In the genomic region with DNA sequence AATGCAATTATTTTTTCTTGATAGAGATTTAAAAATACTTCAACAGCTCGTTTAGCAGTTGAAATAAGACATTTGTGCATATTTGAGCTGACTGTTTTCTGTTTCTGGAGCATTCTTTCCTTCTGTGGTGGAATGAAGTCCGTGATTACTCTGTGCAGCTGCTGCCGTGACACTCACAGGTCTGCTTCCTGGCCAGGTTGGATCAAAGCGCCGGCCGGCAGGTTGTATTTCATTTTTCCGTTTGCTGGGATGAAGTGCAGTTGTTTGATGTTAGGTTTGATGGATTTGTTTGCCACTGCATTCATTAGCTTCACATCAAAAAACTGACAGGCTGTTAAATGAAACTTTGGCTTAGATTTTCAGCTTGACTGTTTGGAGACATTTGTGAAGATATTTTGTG, we compare ENCODE assay signal across 27 cellular contexts.
DNase-seq lines count a peak whose midpoint lies in the region; ATAC-seq and TF ChIP-seq lines count a peak whose summit lies in the region.
"Had no signal": no experiment of that assay in that cellular context is flagged by ENCODE, and none has a peak within 500 bp of the region (broad histone marks: within the 10 kb centered on the region; RNA-seq: fewer than 3 reads in every experiment).

No MANE protein-coding gene starts in this region.

- H3K56ac ChIP-seq in mesendoderm (ENCODE audit: low read length) = no peak overlapping the region

- H3K23ac ChIP-seq in mesendoderm (ENCODE audit: low read length) = no peak overlapping the region

- peak; percentile 29 for DNase-seq in activated CD4-positive, alpha-beta T cell treated with anti-CD3 and anti-CD28 coated beads, Interleukin-2, amount 10 ng/mL, durations not matched to agents 24 days and 14 days
- DNase-seq in activated CD4-positive, alpha-beta T cell treated with anti-CD3 and anti-CD28 coated beads, Interleukin-2, amount 10 ng/mL, durations not matched to agents 7 days and 5 days = no peak
- no peak for DNase-seq in mesendoderm
- peak; percentile 23 for DNase-seq in transverse colon
- DNase-seq in SK-N-SH = no peak
- no peak for DNase-seq in NCI-H146 treated with DMSO at 0.1 percent for 48 hours (lab: John Stamatoyannopoulos, UW; ENCODE audit: unreplicated experiment)
- DNase-seq: activated CD4-positive, alpha-beta T cell treated with anti-CD3 and anti-CD28 coated beads for 36 hours; activated T-cell treated with anti-CD3 and anti-CD28 coated beads, Interleukin-2, amount 50 U/mL, for 1 hour; CD4-positive, CD25-positive, alpha-beta regulatory T cell; H7; lower lobe of right lung; NCI-H146; NCI-H2107; NCI-H345; NCI-H82; retina; stimulated activated CD4-positive, alpha-beta T cell treated with anti-CD3 and anti-CD28 coated beads, Interleukin-1b, Interleukin-23, amount 100 ng/mL, for 48 hours; SW 1271; T-helper 9 cell had no signal

- no peak overlapping the region for H2BK5ac ChIP-seq in mesendoderm (ENCODE audit: low read length)

- H4K20me1 ChIP-seq in SK-N-SH (ENCODE audit: insufficient read depth) = no peaks in the 10 kb centered on the region

- H3K27ac ChIP-seq in mesendoderm (ENCODE audit: low read depth, low read length) = no peak overlapping the region
- no peak overlapping the region for H3K27ac ChIP-seq in transverse colon
- no peak overlapping the region for H3K27ac ChIP-seq in SK-N-SH (ENCODE audit: low read depth in 2 of 2, low read length in 1 of 2)
- H3K27ac ChIP-seq: A549, ascending aorta, lower lobe of right lung, thoracic aorta had no signal

- in situ Hi-C loops in transverse colon (cut with MboI; ENCODE audit: low pct_ligation_motif_present in 1 of 4, low pct_unique_long_range_greater_than_20kb in 1 of 4, low sequenced_read_pairs in 3 of 4) = no loop called here

- H3K4ac ChIP-seq in mesendoderm (ENCODE audit: low read depth, low read length) = no peak overlapping the region

- no peak overlapping the region for H4K5ac ChIP-seq in mesendoderm (ENCODE audit: low read length)

- no peak overlapping the region for H2AK5ac ChIP-seq in mesendoderm (ENCODE audit: low read length)

- POLR2A ChIA-PET in activated CD4-positive, alpha-beta T cell treated with anti-CD3 and anti-CD28 coated beads, Interleukin-2, amount 10 ng/mL, durations not matched to agents 7 days and 5 days (lab: Charles Lee) = no interaction called here
- POLR2A ChIA-PET in SK-N-SH (lab: Yijun Ruan, JAX) = no interaction called here

- TF ChIP-seq EP300 in transverse colon (IDR thresholded peaks at IDR 0.05; ENCODE audit: low read depth) = no peak
- TF ChIP-seq EP300 in SK-N-SH (IDR thresholded peaks at IDR 0.05; ENCODE audit: borderline replicate concordance in 1 of 2, low read depth in 1 of 2, low read length in 1 of 2) = no peak

- H3K36me3 ChIP-seq in mesendoderm (ENCODE audit: control insufficient read depth, insufficient read depth, low read length) = no peaks in the 10 kb centered on the region
- peaks cover 0 to 8% (median 3%) of the 10 kb centered on the region in 4 donors for H3K36me3 ChIP-seq in transverse colon
- H3K36me3 ChIP-seq in SK-N-SH (replicated peaks in 1 of 2; ENCODE audit: control insufficient read depth in 1 of 2, insufficient read depth in 2 of 2, low read length in 1 of 2) = peaks cover 12 to 17% of the 10 kb centered on the region in 2 experiments
- H3K36me3 ChIP-seq: thoracic aorta had no signal

- peaks cover 45% of the 10 kb centered on the region for H3K36me3 Mint-ChIP-seq in activated CD4-positive, alpha-beta T cell treated with anti-CD3 and anti-CD28 coated beads, Interleukin-2, amount 10 ng/mL, durations not matched to agents 24 days and 14 days (ENCODE audit: low read depth)
- peaks cover 42% of the 10 kb centered on the region for H3K36me3 Mint-ChIP-seq in activated CD4-positive, alpha-beta T cell treated with anti-CD3 and anti-CD28 coated beads, Interleukin-2, amount 10 ng/mL, durations not matched to agents 7 days and 5 days (ENCODE audit: low read depth)
- peaks cover 21% of the 10 kb centered on the region for H3K36me3 Mint-ChIP-seq in brain

- H3K79me1 ChIP-seq in mesendoderm (ENCODE audit: low read length) = no peaks in the 10 kb centered on the region

- no peak overlapping the region for H3K27ac Mint-ChIP-seq in activated CD4-positive, alpha-beta T cell treated with anti-CD3 and anti-CD28 coated beads, Interleukin-2, amount 10 ng/mL, durations not matched to agents 24 days and 14 days
- no peak overlapping the region for H3K27ac Mint-ChIP-seq in activated CD4-positive, alpha-beta T cell treated with anti-CD3 and anti-CD28 coated beads, Interleukin-2, amount 10 ng/mL, durations not matched to agents 7 days and 5 days
- H3K27ac Mint-ChIP-seq in brain = peak overlapping the region in 3 of 5 experiments; percentile 60 to 84 (median 77)
- H3K27ac Mint-ChIP-seq: activated CD4-positive, alpha-beta T cell treated with anti-CD3 and anti-CD28 coated beads for 36 hours; natural killer cell treated with Interleukin-12 subunit alpha and Interleukin-12 subunit beta and Interleukin-15 and Interleukin-18, amount 100 ng/mL, for 72 hours; stimulated activated naive CD8-positive, alpha-beta T cell treated with anti-CD3 and anti-CD28 coated beads, Interleukin-15, Interleukin-2, amounts not matched to agents 100 ng/mL and 50 ng/mL, for 24 hours had no signal

- H3K9me3 Mint-ChIP-seq in activated CD4-positive, alpha-beta T cell treated with anti-CD3 and anti-CD28 coated beads, Interleukin-2, amount 10 ng/mL, durations not matched to agents 24 days and 14 days = no peaks in the 10 kb centered on the region
- H3K9me3 Mint-ChIP-seq in activated CD4-positive, alpha-beta T cell treated with anti-CD3 and anti-CD28 coated beads, Interleukin-2, amount 10 ng/mL, durations not matched to agents 7 days and 5 days = no peaks in the 10 kb centered on the region
- H3K9me3 Mint-ChIP-seq in brain = no peaks in the 10 kb centered on the region
- H3K9me3 Mint-ChIP-seq: CD4-positive, CD25-positive, alpha-beta regulatory T cell; IgD-negative memory B cell; natural killer cell treated with Interleukin-12 subunit alpha and Interleukin-12 subunit beta and Interleukin-15 and Interleukin-18, amount 100 ng/mL, for 72 hours; stimulated activated naive CD8-positive, alpha-beta T cell treated with anti-CD3 and anti-CD28 coated beads, Interleukin-15, Interleukin-2, amounts not matched to agents 100 ng/mL and 50 ng/mL, for 24 hours had no signal

- no peaks in the 10 kb centered on the region for H3F3A ChIP-seq in SK-N-SH (replicated peaks; ENCODE audit: insufficient read depth)

- TF ChIP-seq CTCF in brain (conservative IDR thresholded peaks at IDR 0.05) = no peak
- no peak for TF ChIP-seq CTCF in transverse colon (IDR thresholded peaks at IDR 0.05)
- TF ChIP-seq CTCF in SK-N-SH (IDR thresholded peaks at IDR 0.05) = no peak

- H3K4me1 Mint-ChIP-seq in activated CD4-positive, alpha-beta T cell treated with anti-CD3 and anti-CD28 coated beads, Interleukin-2, amount 10 ng/mL, durations not matched to agents 24 days and 14 days = peaks cover 48% of the 10 kb centered on the region
- peaks cover 52% of the 10 kb centered on the region for H3K4me1 Mint-ChIP-seq in activated CD4-positive, alpha-beta T cell treated with anti-CD3 and anti-CD28 coated beads, Interleukin-2, amount 10 ng/mL, durations not matched to agents 7 days and 5 days
- H3K4me1 Mint-ChIP-seq in brain = peaks cover 29% of the 10 kb centered on the region

- no peaks in the 10 kb centered on the region for H3K4me1 ChIP-seq in mesendoderm (ENCODE audit: control insufficient read depth, low read depth, low read length)
- H3K4me1 ChIP-seq in transverse colon = peaks cover 0 to 12% (median 1%) of the 10 kb centered on the region in 4 donors
- peaks cover 0 to 6% of the 10 kb centered on the region in 2 experiments; a peak in 1 of 4 replicates for H3K4me1 ChIP-seq in SK-N-SH (ENCODE audit: control insufficient read depth in 1 of 2, insufficient read depth in 2 of 2, low read depth in 1 of 2, low read length in 1 of 2)
- H3K4me1 ChIP-seq: lower lobe of right lung had no signal

- TF ChIP-seq POLR2A in transverse colon (IDR thresholded peaks at IDR 0.05) = no peak

- H3K4me3 ChIP-seq in mesendoderm (ENCODE audit: low read length) (no peak overlapping the region), transverse colon (no peak overlapping the region), SK-N-SH (ENCODE audit: low read depth in 2 of 2, low read length in 1 of 2) (no peak overlapping the region; a peak in 1 of 4 replicates)
- H3K4me3 ChIP-seq: A549, ascending aorta, lower lobe of right lung, thoracic aorta had no signal

- H3K9ac ChIP-seq in mesendoderm (ENCODE audit: low read length) (no peak overlapping the region), SK-N-SH (no peak overlapping the region)

- peak overlapping the region; percentile 51 for H3K18ac ChIP-seq in mesendoderm (ENCODE audit: low read length)

- H3K9me3 ChIP-seq in transverse colon = no peaks in the 10 kb centered on the region
- H3K9me3 ChIP-seq in SK-N-SH = no peaks in the 10 kb centered on the region
- H3K9me3 ChIP-seq: A549, ascending aorta, lower lobe of right lung, thoracic aorta had no signal

- no peak for TF ChIP-seq RAD21 in SK-N-SH (IDR thresholded peaks at IDR 0.05; ENCODE audit: low read length)

- no peaks in the 10 kb centered on the region for H3K9me2 ChIP-seq in SK-N-SH

- WGBS in mesendoderm (ENCODE audit: extremely low coverage, insufficient coverage, low lambda C conversion rate) = no CpG with 5 or more reads among the region's 7 CpGs
- 20 to 36% methylated on average over 1 to 7 of the region's 7 CpGs for WGBS in transverse colon (ENCODE audit: low coverage in 1 of 2), 2 donors
- WGBS in SK-N-SH (ENCODE audit: low lambda C conversion rate) = 83% methylated on average over 7 of the region's 7 CpGs

- H3K4me2 ChIP-seq in mesendoderm (ENCODE audit: low read length) (no peak overlapping the region), SK-N-SH (no peak overlapping the region)
- H3K4me2 ChIP-seq: A549 had no signal

- H3K27me3 ChIP-seq in mesendoderm (ENCODE audit: insufficient read depth, low read length, poor library complexity) (no peaks in the 10 kb centered on the region), transverse colon (no peaks in the 10 kb centered on the region), SK-N-SH (ENCODE audit: insufficient read depth) (no peaks in the 10 kb centered on the region)
- H3K27me3 ChIP-seq: ascending aorta had no signal

- no peak overlapping the region for H4K8ac ChIP-seq in mesendoderm (ENCODE audit: low read depth, low read length)

- ATAC-seq in HG02610 (IDR thresholded peaks at IDR 0.05; ENCODE audit: unreplicated experiment) = no peak
- ATAC-seq: A549; activated CD4-positive, alpha-beta T cell treated with anti-CD3 and anti-CD28 coated beads for 36 hours; lower lobe of right lung; natural killer cell treated with Interleukin-12 subunit alpha and Interleukin-12 subunit beta and Interleukin-15 and Interleukin-18, amount 100 ng/mL, for 72 hours had no signal

- no peaks in the 10 kb centered on the region for H3K79me2 ChIP-seq in mesendoderm (ENCODE audit: control insufficient read depth, insufficient read depth, low read length)
- no peaks in the 10 kb centered on the region for H3K79me2 ChIP-seq in SK-N-SH (ENCODE audit: insufficient read depth)

- CTCF ChIA-PET in activated CD4-positive, alpha-beta T cell treated with anti-CD3 and anti-CD28 coated beads, Interleukin-2, amount 10 ng/mL, durations not matched to agents 7 days and 5 days (lab: Charles Lee) = interaction anchor here (1.2 kb wide), 1 partner anchor 10 kb away, joined by 3 read pairs; no protein-coding TSS in a partner anchor
- CTCF ChIA-PET in SK-N-SH (lab: Yijun Ruan, JAX) = interaction anchor here (0.9 to 2.5 kb wide), 4 partner anchors 13 to 155 kb away, joined by 4 to 9 read pairs (median 4); no protein-coding TSS in a partner anchor

- no peaks in the 10 kb centered on the region for H3K27me3 Mint-ChIP-seq in activated CD4-positive, alpha-beta T cell treated with anti-CD3 and anti-CD28 coated beads, Interleukin-2, amount 10 ng/mL, durations not matched to agents 24 days and 14 days
- no peaks in the 10 kb centered on the region for H3K27me3 Mint-ChIP-seq in activated CD4-positive, alpha-beta T cell treated with anti-CD3 and anti-CD28 coated beads, Interleukin-2, amount 10 ng/mL, durations not matched to agents 7 days and 5 days
- no peaks in the 10 kb centered on the region for H3K27me3 Mint-ChIP-seq in brain
- H3K27me3 Mint-ChIP-seq: activated CD4-positive, alpha-beta T cell treated with anti-CD3 and anti-CD28 coated beads for 36 hours; CD4-positive, CD25-positive, alpha-beta regulatory T cell; IgD-negative memory B cell; natural killer cell treated with Interleukin-12 subunit alpha and Interleukin-12 subunit beta and Interleukin-15 and Interleukin-18, amount 100 ng/mL, for 72 hours; stimulated activated naive CD8-positive, alpha-beta T cell treated with anti-CD3 and anti-CD28 coated beads, Interleukin-15, Interleukin-2, amounts not matched to agents 100 ng/mL and 50 ng/mL, for 24 hours had no signal

- H2BK15ac ChIP-seq in mesendoderm (replicated peaks; ENCODE audit: low read depth) = no peak overlapping the region

- H3K4me3 Mint-ChIP-seq in activated CD4-positive, alpha-beta T cell treated with anti-CD3 and anti-CD28 coated beads, Interleukin-2, amount 10 ng/mL, durations not matched to agents 24 days and 14 days = no peak overlapping the region
- H3K4me3 Mint-ChIP-seq in activated CD4-positive, alpha-beta T cell treated with anti-CD3 and anti-CD28 coated beads, Interleukin-2, amount 10 ng/mL, durations not matched to agents 7 days and 5 days = no peak overlapping the region
- peak overlapping the region in 1 of 5 experiments; percentile 59 for H3K4me3 Mint-ChIP-seq in brain
- H3K4me3 Mint-ChIP-seq: activated CD4-positive, alpha-beta T cell treated with anti-CD3 and anti-CD28 coated beads for 36 hours; CD4-positive, CD25-positive, alpha-beta regulatory T cell; IgD-negative memory B cell; natural killer cell treated with Interleukin-12 subunit alpha and Interleukin-12 subunit beta and Interleukin-15 and Interleukin-18, amount 100 ng/mL, for 72 hours; stimulated activated naive CD8-positive, alpha-beta T cell treated with anti-CD3 and anti-CD28 coated beads, Interleukin-15, Interleukin-2, amounts not matched to agents 100 ng/mL and 50 ng/mL, for 24 hours had no signal

- intact Hi-C loops in activated CD4-positive, alpha-beta T cell treated with anti-CD3 and anti-CD28 coated beads, Interleukin-2, amount 10 ng/mL, durations not matched to agents 24 days and 14 days (cut with micrococcal nuclease) = loop anchor here (10.0 kb wide), 1 partner anchor 1077 kb away; no protein-coding TSS in a partner anchor
- intact Hi-C loops in transverse colon (cut with DNase I; ENCODE audit: low total_unique reads) = no loop called here

- H2BK120ac ChIP-seq in mesendoderm (ENCODE audit: low read depth, low read length) = peak overlapping the region; percentile 45

- no peak overlapping the region for H2AFZ ChIP-seq in SK-N-SH (ENCODE audit: low read depth)

Comparison
In these comparisons a context has a peak if more than half of its experiments do, and no peak if none do; other contexts are left out.
1. DNase-seq: peak in activated CD4-positive, alpha-beta T cell treated with anti-CD3 and anti-CD28 coated beads, Interleukin-2, amount 10 ng/mL, durations not matched to agents 24 days and 14 days (single experiment) and transverse colon (single experiment); none in activated CD4-positive, alpha-beta T cell treated with anti-CD3 and anti-CD28 coated beads, Interleukin-2, amount 10 ng/mL, durations not matched to agents 7 days and 5 days (single experiment), mesendoderm (single experiment), SK-N-SH (single experiment) and NCI-H146 treated with DMSO at 0.1 percent for 48 hours (single experiment).
2. H3K27ac Mint-ChIP-seq: peak in brain (3 of 5); none in activated CD4-positive, alpha-beta T cell treated with anti-CD3 and anti-CD28 coated beads, Interleukin-2, amount 10 ng/mL, durations not matched to agents 24 days and 14 days (single experiment) and activated CD4-positive, alpha-beta T cell treated with anti-CD3 and anti-CD28 coated beads, Interleukin-2, amount 10 ng/mL, durations not matched to agents 7 days and 5 days (single experiment).